Comparison of ENCODE assay signal across 1 cellular context in genomic region chr9:6305954-6306563, GRCh38.
TF ChIP-seq lines count a peak whose summit lies in the region.

No MANE protein-coding gene starts in this region.

TF ChIP-seq in HCT116, 20 proteins besides CTCF, POLR2A, EP300 and RAD21 (continued from another document):
- TF ChIP-seq JUND (IDR thresholded peaks at IDR 0.05): no peak
- TF ChIP-seq TCF7L2 (IDR thresholded peaks at IDR 0.05; ENCODE audit: borderline replicate concordance, extremely low read depth, insufficient read depth, insufficient read length): no peak
TF ChIP-seq in HCT116: peak in this region for 0.
